In genomic region chr15:69857246-69857645, GRCh38 we compare ENCODE assay signal across 25 cellular contexts.
DNase-seq lines count a peak whose midpoint lies in the region; ATAC-seq and TF ChIP-seq lines count a peak whose summit lies in the region.
"Had no signal": no experiment of that assay in that cellular context is flagged by ENCODE, and none has a peak within 500 bp of the region (broad histone marks: within the 10 kb centered on the region; RNA-seq: fewer than 3 reads in every experiment).

No MANE protein-coding gene starts in this region.

- H3K36me3 ChIP-seq in Loucy (ENCODE audit: insufficient read depth, low read length) = no peaks in the 10 kb centered on the region

- no peaks in the 10 kb centered on the region for H3K79me2 ChIP-seq in Loucy (ENCODE audit: insufficient read depth, low read length)

- H3K4me3 Mint-ChIP-seq in natural killer cell treated with Interleukin-12 subunit alpha and Interleukin-12 subunit beta and Interleukin-15 and Interleukin-18, amount 100 ng/mL, for 72 hours = no peak overlapping the region
- no peak overlapping the region for H3K4me3 Mint-ChIP-seq in natural killer cell
- no peak overlapping the region for H3K4me3 Mint-ChIP-seq in activated naive CD4-positive, alpha-beta T cell treated with anti-CD3 and anti-CD28 coated beads, Interleukin-2, amount 10 ng/mL, durations not matched to agents 7 days and 5 days

- ATAC-seq in natural killer cell treated with Interleukin-12 subunit alpha and Interleukin-12 subunit beta and Interleukin-15 and Interleukin-18, amount 100 ng/mL, for 72 hours = no peak
- no peak for ATAC-seq in natural killer cell
- ATAC-seq in HG03135 (IDR thresholded peaks at IDR 0.05; ENCODE audit: unreplicated experiment) = no peak

- H3K9me2 ChIP-seq in Loucy (replicated peaks; ENCODE audit: low read depth, low read length) = no peaks in the 10 kb centered on the region

- H3K27me3 ChIP-seq in Loucy (ENCODE audit: insufficient read depth, low read length, poor library complexity, severe bottlenecking) = peaks cover 96% of the 10 kb centered on the region
- H3K27me3 ChIP-seq: SJSA1 had no signal

- CTCF ChIA-PET in activated naive CD4-positive, alpha-beta T cell treated with anti-CD3 and anti-CD28 coated beads, Interleukin-2, amount 10 ng/mL, durations not matched to agents 7 days and 5 days (lab: Charles Lee) = no interaction called here

- H3F3A ChIP-seq in Loucy (ENCODE audit: low read depth) = no peaks in the 10 kb centered on the region

- peak; percentile 26 for DNase-seq in natural killer cell treated with Interleukin-12 subunit alpha and Interleukin-12 subunit beta and Interleukin-15 and Interleukin-18, amount 100 ng/mL, for 72 hours (ENCODE audit: low spot score)
- no peak for DNase-seq in natural killer cell
- peak; percentile 65 for DNase-seq in left kidney (ENCODE audit: low read depth, low spot score)
- no peak for DNase-seq in activated naive CD4-positive, alpha-beta T cell treated with anti-CD3 and anti-CD28 coated beads, Interleukin-2, amount 10 ng/mL, durations not matched to agents 7 days and 5 days
- no peak for DNase-seq in NCI-H1092 (lab: John Stamatoyannopoulos, UW)
- no peak for DNase-seq in foreskin melanocyte
- DNase-seq: C1 segment of cervical spinal cord; DMS 273 treated with DMSO at 0.1 percent for 48 hours; GM23248; H7; NCI-H1092 treated with DMSO at 0.1 percent for 48 hours; NCI-H1436; NCI-H187; NCI-H2171 treated with DMSO at 0.1 percent for 48 hours; NCI-H524; NCI-H748 treated with DMSO at 0.1 percent for 48 hours; NK-92 treated with Interleukin-12 subunit alpha and Interleukin-12 subunit beta, amount 100 ng/mL, for 24 hours; Right ventricle myocardium superior; RPMI8226; T-helper 1 cell had no signal

- H3K4me3 ChIP-seq in Loucy (ENCODE audit: low read length, poor library complexity, severe bottlenecking) = no peak overlapping the region
- H3K4me3 ChIP-seq: GM23248 had no signal

- H4K20me1 ChIP-seq in Loucy (ENCODE audit: insufficient read depth, low read length, poor library complexity, severe bottlenecking) = no peaks in the 10 kb centered on the region

- no peak overlapping the region for H2AFZ ChIP-seq in Loucy (ENCODE audit: low read length)
- H2AFZ ChIP-seq: GM23248 had no signal

- no peaks in the 10 kb centered on the region for H3K9me3 Mint-ChIP-seq in natural killer cell treated with Interleukin-12 subunit alpha and Interleukin-12 subunit beta and Interleukin-15 and Interleukin-18, amount 100 ng/mL, for 72 hours
- H3K9me3 Mint-ChIP-seq in natural killer cell = no peaks in the 10 kb centered on the region
- no peaks in the 10 kb centered on the region for H3K9me3 Mint-ChIP-seq in activated naive CD4-positive, alpha-beta T cell treated with anti-CD3 and anti-CD28 coated beads, Interleukin-2, amount 10 ng/mL, durations not matched to agents 7 days and 5 days

- H3K27ac Mint-ChIP-seq in natural killer cell treated with Interleukin-12 subunit alpha and Interleukin-12 subunit beta and Interleukin-15 and Interleukin-18, amount 100 ng/mL, for 72 hours = no peak overlapping the region
- no peak overlapping the region for H3K27ac Mint-ChIP-seq in natural killer cell
- no peak overlapping the region for H3K27ac Mint-ChIP-seq in activated naive CD4-positive, alpha-beta T cell treated with anti-CD3 and anti-CD28 coated beads, Interleukin-2, amount 10 ng/mL, durations not matched to agents 7 days and 5 days

- no peaks in the 10 kb centered on the region for H3K9me3 ChIP-seq in Loucy (ENCODE audit: insufficient read depth, low read depth, low read length)
- H3K9me3 ChIP-seq: SJSA1 had no signal

- H3K4me2 ChIP-seq in Loucy (ENCODE audit: low read depth, low read length, poor library complexity, severe bottlenecking) = peak overlapping the region; percentile 29
- H3K4me2 ChIP-seq: KMS-11 had no signal

- H3K4me1 ChIP-seq in Loucy (ENCODE audit: insufficient read depth, low read length, poor library complexity, severe bottlenecking) = peaks cover 27% of the 10 kb centered on the region

- H3K27me3 Mint-ChIP-seq in natural killer cell treated with Interleukin-12 subunit alpha and Interleukin-12 subunit beta and Interleukin-15 and Interleukin-18, amount 100 ng/mL, for 72 hours = peaks cover 7 to 16% of the 10 kb centered on the region in 2 donors
- H3K27me3 Mint-ChIP-seq in natural killer cell (ENCODE audit: low read depth in 2 of 2) = peaks cover 8 to 12% of the 10 kb centered on the region in 2 donors
- peaks cover 11% of the 10 kb centered on the region for H3K27me3 Mint-ChIP-seq in activated naive CD4-positive, alpha-beta T cell treated with anti-CD3 and anti-CD28 coated beads, Interleukin-2, amount 10 ng/mL, durations not matched to agents 7 days and 5 days
- H3K27me3 Mint-ChIP-seq: CD4-positive, alpha-beta memory T cell had no signal

- intact Hi-C loops in natural killer cell (cut with micrococcal nuclease) = no loop called here

- no peak overlapping the region for H3K9ac ChIP-seq in Loucy (ENCODE audit: low read depth, low read length, poor library complexity, severe bottlenecking)
- H3K9ac ChIP-seq: GM23248, KMS-11 had no signal

- H3K4me1 Mint-ChIP-seq in natural killer cell treated with Interleukin-12 subunit alpha and Interleukin-12 subunit beta and Interleukin-15 and Interleukin-18, amount 100 ng/mL, for 72 hours (ENCODE audit: low read depth in 2 of 2) = peaks cover 0 to 4% of the 10 kb centered on the region in 2 donors
- H3K4me1 Mint-ChIP-seq in natural killer cell = peaks cover 6 to 11% of the 10 kb centered on the region in 2 donors
- peaks cover 16% of the 10 kb centered on the region for H3K4me1 Mint-ChIP-seq in activated naive CD4-positive, alpha-beta T cell treated with anti-CD3 and anti-CD28 coated beads, Interleukin-2, amount 10 ng/mL, durations not matched to agents 7 days and 5 days

- TF ChIP-seq CTCF in natural killer cell (IDR thresholded peaks at IDR 0.05) (no peak), Loucy (conservative IDR thresholded peaks at IDR 0.05; ENCODE audit: low read length) (no peak)

- H3K36me3 Mint-ChIP-seq in natural killer cell treated with Interleukin-12 subunit alpha and Interleukin-12 subunit beta and Interleukin-15 and Interleukin-18, amount 100 ng/mL, for 72 hours = no peaks in the 10 kb centered on the region
- H3K36me3 Mint-ChIP-seq in natural killer cell = no peaks in the 10 kb centered on the region
- H3K36me3 Mint-ChIP-seq in activated naive CD4-positive, alpha-beta T cell treated with anti-CD3 and anti-CD28 coated beads, Interleukin-2, amount 10 ng/mL, durations not matched to agents 7 days and 5 days = no peaks in the 10 kb centered on the region
- H3K36me3 Mint-ChIP-seq: CD4-positive, alpha-beta memory T cell had no signal

Comparison
In these comparisons a context has a peak if more than half of its experiments do, and no peak if none do; other contexts are left out.
1. DNase-seq: peak in natural killer cell treated with Interleukin-12 subunit alpha and Interleukin-12 subunit beta and Interleukin-15 and Interleukin-18, amount 100 ng/mL, for 72 hours (single experiment) and left kidney (single experiment); none in natural killer cell (single experiment), activated naive CD4-positive, alpha-beta T cell treated with anti-CD3 and anti-CD28 coated beads, Interleukin-2, amount 10 ng/mL, durations not matched to agents 7 days and 5 days (single experiment), NCI-H1092 (single experiment) and foreskin melanocyte (single experiment).